Comparison of ENCODE assay signal across 1 cellular context in genomic region chr14:32217301-32217700, GRCh38.
TF ChIP-seq lines count a peak whose summit lies in the region.

No MANE protein-coding gene starts in this region.

TF ChIP-seq in HepG2, 621 proteins besides CTCF, POLR2A, EP300 and RAD21:
- no peak for TF ChIP-seq ZNF784 (CRISPR knock-in tag; IDR thresholded peaks at IDR 0.05; ENCODE audit: borderline replicate concordance)
- TF ChIP-seq PHF21A (CRISPR knock-in tag; IDR thresholded peaks at IDR 0.05) = no peak
- TF ChIP-seq NFE2 (CRISPR knock-in tag; IDR thresholded peaks at IDR 0.05) = no peak
- no peak for TF ChIP-seq FOXA3 (CRISPR knock-in tag; IDR thresholded peaks at IDR 0.05)
- no peak for TF ChIP-seq ZNF121 (CRISPR knock-in tag; IDR thresholded peaks at IDR 0.05)
- TF ChIP-seq ZNF383 (CRISPR knock-in tag; IDR thresholded peaks at IDR 0.05; ENCODE audit: borderline replicate concordance) = no peak
- no peak for TF ChIP-seq ZNF33A (CRISPR knock-in tag; IDR thresholded peaks at IDR 0.05; ENCODE audit: borderline replicate concordance)
- no peak for TF ChIP-seq ZNF17 (CRISPR knock-in tag; IDR thresholded peaks at IDR 0.05)
- TF ChIP-seq ZNF589 (CRISPR knock-in tag; conservative IDR thresholded peaks at IDR 0.05) = no peak
- no peak for TF ChIP-seq SALL2 (CRISPR knock-in tag; IDR thresholded peaks at IDR 0.05)
- no peak for TF ChIP-seq BRF2 (CRISPR knock-in tag; IDR thresholded peaks at IDR 0.05)
- no peak for TF ChIP-seq ZMYM3 (CRISPR knock-in tag; IDR thresholded peaks at IDR 0.05)
- no peak for TF ChIP-seq SYNCRIP (IDR thresholded peaks at IDR 0.05; ENCODE audit: insufficient read depth, low read depth, low read length)
- no peak for TF ChIP-seq ZNF329 (CRISPR knock-in tag; IDR thresholded peaks at IDR 0.05; ENCODE audit: low read depth)
TF ChIP-seq in HepG2: peak in this region for 0.
